Comparison of ENCODE assay signal across 26 cellular contexts in genomic region chrX:74523870-74524735, GRCh38.
"Had no signal": no experiment of that assay in that cellular context is flagged by ENCODE, and none has a peak within 500 bp of the region (broad histone marks: within the 10 kb centered on the region; RNA-seq: fewer than 3 reads in every experiment).

No MANE protein-coding gene starts in this region.

- H3K9me3 ChIP-seq: adrenal gland, heart left ventricle, left lung, mucosa of descending colon, ovary, psoas muscle, suprapubic skin, tibial artery had no signal

- H3K9me3 Mint-ChIP-seq: activated naive CD4-positive, alpha-beta T cell treated with anti-CD3 and anti-CD28 coated beads for 36 hours; activated naive CD8-positive, alpha-beta T cell treated with anti-CD3 and anti-CD28 coated beads for 36 hours; brain; effector memory CD8-positive, alpha-beta T cell; immature natural killer cell; nephron had no signal

- H3K27me3 Mint-ChIP-seq: activated naive CD8-positive, alpha-beta T cell treated with anti-CD3 and anti-CD28 coated beads for 36 hours; brain; effector memory CD8-positive, alpha-beta T cell had no signal

- H3K27ac ChIP-seq: left lung, ovary, psoas muscle, suprapubic skin, tibial artery had no signal

- DNase-seq: activated CD4-positive, alpha-beta T cell treated with anti-CD3 and anti-CD28 coated beads for 4 hours; activated CD4-positive, alpha-beta T cell treated with anti-CD3 and anti-CD28 coated beads, Interleukin-2, amount 50 U/mL, for 4 hours; activated effector memory CD4-positive, alpha-beta T cell treated with Interleukin-2 at 50 U/mL for 16 hours; activated naive CD4-positive, alpha-beta T cell treated with anti-CD3 and anti-CD28 coated beads for 36 hours; activated naive CD8-positive, alpha-beta T cell treated with anti-CD3 and anti-CD28 coated beads for 36 hours; aorta; caudate nucleus; cortex of kidney; effector memory CD8-positive, alpha-beta T cell; erythroblast; heart left ventricle; hypothalamus; immature natural killer cell; left lung; mucosa of descending colon; ovary; psoas muscle; stimulated activated CD4-positive, alpha-beta T cell treated with anti-CD3 and anti-CD28 coated beads, Interleukin-1b, Interleukin-23, amount 100 ng/mL, for 48 hours; stimulated activated naive CD4-positive, alpha-beta T cell; tibial artery had no signal

- H3K4me1 ChIP-seq: left lung, psoas muscle, suprapubic skin, tibial artery had no signal

- H3K36me3 ChIP-seq: adrenal gland, heart left ventricle, left lung, ovary, suprapubic skin, tibial artery had no signal

- H3K27ac Mint-ChIP-seq: activated naive CD4-positive, alpha-beta T cell treated with anti-CD3 and anti-CD28 coated beads for 36 hours; activated naive CD8-positive, alpha-beta T cell treated with anti-CD3 and anti-CD28 coated beads for 36 hours; immature natural killer cell had no signal

- H3K4me3 Mint-ChIP-seq: activated naive CD4-positive, alpha-beta T cell treated with anti-CD3 and anti-CD28 coated beads for 36 hours; activated naive CD8-positive, alpha-beta T cell treated with anti-CD3 and anti-CD28 coated beads for 36 hours; brain; effector memory CD8-positive, alpha-beta T cell; immature natural killer cell; nephron had no signal

- H3K4me3 ChIP-seq: adrenal gland, heart left ventricle, left lung, lung, mucosa of descending colon, ovary, psoas muscle, smooth muscle cell, suprapubic skin, tibial artery had no signal

- H3K27me3 ChIP-seq: left lung, ovary, suprapubic skin, tibial artery had no signal

- H3K36me3 Mint-ChIP-seq: activated naive CD8-positive, alpha-beta T cell treated with anti-CD3 and anti-CD28 coated beads for 36 hours; immature natural killer cell had no signal

- H3K4me1 Mint-ChIP-seq: activated naive CD8-positive, alpha-beta T cell treated with anti-CD3 and anti-CD28 coated beads for 36 hours; brain; immature natural killer cell had no signal
